13 cellular contexts compared by ENCODE assay signal in genomic region chr4:15234585-15235126, GRCh38.
A peak's percentile ranks its signal among the peaks of the same experiment; 100 is the strongest.
DNase-seq lines count a peak whose midpoint lies in the region; ATAC-seq and TF ChIP-seq lines count a peak whose summit lies in the region.
"Had no signal": no experiment of that assay in that cellular context is flagged by ENCODE, and none has a peak within 500 bp of the region (broad histone marks: within the 10 kb centered on the region; RNA-seq: fewer than 3 reads in every experiment).

No MANE protein-coding gene starts in this region.

- peak overlapping the region in 7 of 12 donors; percentile 26 to 67 (median 55) for H3K27ac ChIP-seq in heart left ventricle
- H3K27ac ChIP-seq in right cardiac atrium (ENCODE audit: low read length) = no peak overlapping the region
- H3K27ac ChIP-seq in uterus = peak overlapping the region; percentile 48 to 61

- intact Hi-C loops in heart left ventricle (cut with DNase I) = loop anchor here in 9 of 10 donors (5.0 to 10.0 kb wide), 4 partner anchors 160 to 413 kb away; no protein-coding TSS in a partner anchor
- intact Hi-C loops in right cardiac atrium (cut with DNase I) = loop anchor here (5.0 to 10.0 kb wide), 4 partner anchors 160 to 223 kb away; no protein-coding TSS in a partner anchor
- intact Hi-C loops in uterus (cut with DNase I; ENCODE audit: low total_unique reads) = loop anchor here (5.0 kb wide), 1 partner anchor 223 kb away; no protein-coding TSS in a partner anchor

- H3K4me1 ChIP-seq in heart left ventricle (peaks cover 0 to 57% (median 17%) of the 10 kb centered on the region in 12 donors), right cardiac atrium (ENCODE audit: control insufficient read depth, insufficient read depth, low read length) (no peaks in the 10 kb centered on the region), uterus (peaks cover 0 to 12% of the 10 kb centered on the region in 2 donors)

- ATAC-seq in heart left ventricle = peak in 2 of 4 donors; percentile 32 to 57
- no peak for ATAC-seq in right cardiac atrium
- ATAC-seq in HG02678 (IDR thresholded peaks at IDR 0.05; ENCODE audit: unreplicated experiment) = no peak
- ATAC-seq in GM19395 (IDR thresholded peaks at IDR 0.05; ENCODE audit: unreplicated experiment) = no peak

- no peak for DNase-seq in heart left ventricle
- no peak for DNase-seq in right cardiac atrium
- DNase-seq in amniotic epithelial cell (ENCODE audit: low read depth) = peak; percentile 98
- DNase-seq in hepatic stellate cell (ENCODE audit: low spot score) = peak; percentile 57
- peak; percentile 36 to 70 for DNase-seq in uterus
- no peak for DNase-seq in SKM-1 (lab: John Stamatoyannopoulos, UW; ENCODE audit: unreplicated experiment)
- DNase-seq: H9; NCI-H1930; stimulated activated CD4-positive, alpha-beta T cell treated with anti-CD3 and anti-CD28 coated beads, Interleukin-1b, Interleukin-23, amount 100 ng/mL, for 48 hours; upper lobe of left lung had no signal

- no peak for TF ChIP-seq CTCF in heart left ventricle (IDR thresholded peaks at IDR 0.05)
- no peak for TF ChIP-seq CTCF in uterus (IDR thresholded peaks at IDR 0.05)

- 70 to 84% (median 80%) methylated on average over 3 of the region's 3 CpGs for WGBS in heart left ventricle, 4 donors
- WGBS in right cardiac atrium = 63% methylated on average over 3 of the region's 3 CpGs

- no peaks in the 10 kb centered on the region for H3K27me3 ChIP-seq in heart left ventricle
- H3K27me3 ChIP-seq in right cardiac atrium (ENCODE audit: control insufficient read depth, insufficient read depth) = no peaks in the 10 kb centered on the region
- H3K27me3 ChIP-seq in uterus = no peaks in the 10 kb centered on the region
- H3K27me3 ChIP-seq: upper lobe of left lung had no signal

- no peaks in the 10 kb centered on the region for H3K9me3 ChIP-seq in heart left ventricle
- H3K9me3 ChIP-seq in right cardiac atrium (ENCODE audit: control insufficient read depth, low read length) = no peaks in the 10 kb centered on the region
- no peaks in the 10 kb centered on the region for H3K9me3 ChIP-seq in uterus
- H3K9me3 ChIP-seq: upper lobe of left lung had no signal

- TF ChIP-seq POLR2A in heart left ventricle (IDR thresholded peaks at IDR 0.05) = no peak
- TF ChIP-seq POLR2A in uterus (IDR thresholded peaks at IDR 0.05) = no peak

- H3K4me3 ChIP-seq in heart left ventricle = no peak overlapping the region
- H3K4me3 ChIP-seq in right cardiac atrium (ENCODE audit: low read length) = no peak overlapping the region
- H3K4me3 ChIP-seq in uterus = no peak overlapping the region
- H3K4me3 ChIP-seq: lung, upper lobe of left lung had no signal

- no peaks in the 10 kb centered on the region for H3K36me3 ChIP-seq in heart left ventricle
- H3K36me3 ChIP-seq in uterus = no peaks in the 10 kb centered on the region
- H3K36me3 ChIP-seq: upper lobe of left lung had no signal

Comparison
In these comparisons a context has a peak if more than half of its experiments do, and no peak if none do; other contexts are left out.
1. DNase-seq: peak in amniotic epithelial cell (single experiment), hepatic stellate cell (single experiment) and uterus (2 of 2); none in heart left ventricle (0 of 5), right cardiac atrium (0 of 3) and SKM-1 (single experiment).